ENCODE assay signal across 37 cellular contexts in genomic region chr13:21620858-21621257, GRCh38. TPM values are rescaled to one million over a fixed set of nuclear protein-coding genes. Genes with fewer than 3 reads are reported as not detected.
"Had no signal": no experiment of that assay in that cellular context is flagged by ENCODE, and none has a peak within 500 bp of the region (broad histone marks: within the 10 kb centered on the region; RNA-seq: fewer than 3 reads in every experiment).

No MANE protein-coding gene starts in this region.

- H3K27ac ChIP-seq: ascending aorta, cardiac muscle cell, WERI-Rb-1 had no signal

- DNase-seq: activated CD4-positive, alpha-beta memory T cell treated with anti-CD3 and anti-CD28 coated beads, Interleukin-2, amount 10 ng/mL, durations not matched to agents 7 days and 5 days; activated CD4-positive, alpha-beta T cell treated with anti-CD3 and anti-CD28 coated beads for 4 hours; activated CD4-positive, alpha-beta T cell treated with anti-CD3 and anti-CD28 coated beads, Interleukin-2, amount 10 ng/mL, durations not matched to agents 7 days and 5 days; activated CD4-positive, alpha-beta T cell treated with anti-CD3 and anti-CD28 coated beads, Interleukin-2, amount 50 U/mL, for 48 hours; activated CD4-positive, CD25-positive, alpha-beta regulatory T cell; activated CD8-positive, alpha-beta memory T cell treated with anti-CD3 and anti-CD28 coated beads for 24 hours; activated CD8-positive, alpha-beta memory T cell treated with anti-CD3 and anti-CD28 coated beads, Interleukin-2, amount 10 ng/mL, durations not matched to agents 7 days and 5 days; activated CD8-positive, alpha-beta memory T cell treated with anti-CD3 and anti-CD28 coated beads, Interleukin-2, amount 50 U/mL, for 48 hours; activated CD8-positive, alpha-beta T cell treated with anti-CD3 and anti-CD28 coated beads, Interleukin-2, amount 10 ng/mL, durations not matched to agents 7 days and 5 days; activated effector memory CD4-positive, alpha-beta T cell treated with Interleukin-2 at 50 U/mL for 16 hours; activated gamma-delta T cell; activated naive CD4-positive, alpha-beta T cell treated with anti-CD3 and anti-CD28 coated beads, Interleukin-2, amount 10 ng/mL, durations not matched to agents 7 days and 5 days; activated naive CD4-positive, alpha-beta T cell treated with Interleukin-2 at 50 U/mL for 16 hours; activated naive CD8-positive, alpha-beta T cell treated with anti-CD3 and anti-CD28 coated beads, Interleukin-2, amount 10 ng/mL, durations not matched to agents 7 days and 5 days; activated naive CD8-positive, alpha-beta T cell treated with anti-CD3 and anti-CD28 coated beads, Interleukin-2, amount 50 U/mL, for 24 hours; activated T-cell treated with anti-CD3 and anti-CD28 coated beads, Interleukin-2, amount 50 U/mL, for 24 hours; activated T-cell treated with anti-CD3 and anti-CD28 coated beads, Interleukin-2, amount 50 U/mL, for 48 hours; amygdala; anterior cingulate cortex; caudate nucleus; cerebellar nuclear complex; T-cell; T-helper 9 cell; WERI-Rb-1 had no signal

- H3K27ac Mint-ChIP-seq: activated CD4-positive, alpha-beta memory T cell treated with anti-CD3 and anti-CD28 coated beads, Interleukin-2, amount 10 ng/mL, durations not matched to agents 7 days and 5 days; activated CD4-positive, alpha-beta T cell treated with anti-CD3 and anti-CD28 coated beads, Interleukin-2, amount 10 ng/mL, durations not matched to agents 7 days and 5 days; activated CD8-positive, alpha-beta memory T cell treated with anti-CD3 and anti-CD28 coated beads, Interleukin-2, amount 10 ng/mL, durations not matched to agents 7 days and 5 days; activated CD8-positive, alpha-beta T cell treated with anti-CD3 and anti-CD28 coated beads, Interleukin-2, amount 10 ng/mL, durations not matched to agents 7 days and 5 days; activated naive CD4-positive, alpha-beta T cell treated with anti-CD3 and anti-CD28 coated beads, Interleukin-2, amount 10 ng/mL, durations not matched to agents 7 days and 5 days; activated naive CD4-positive, alpha-beta T cell treated with anti-CD3 and anti-CD28 coated beads, Interleukin-2, amount 50 U/mL, for 24 hours; activated naive CD8-positive, alpha-beta T cell; activated naive CD8-positive, alpha-beta T cell treated with anti-CD3 and anti-CD28 coated beads, Interleukin-2, amount 10 ng/mL, durations not matched to agents 7 days and 5 days; activated naive CD8-positive, alpha-beta T cell treated with anti-CD3 and anti-CD28 coated beads, Interleukin-2, amount 50 U/mL, for 24 hours; activated T-cell treated with anti-CD3 and anti-CD28 coated beads, Interleukin-2, amount 50 U/mL, for 24 hours; activated T-helper 2 cell treated with anti-CD3 and anti-CD28 coated beads, Interferon-gamma antibody, Interleukin-2, Interleukin-4, amounts not matched to agents 10 μg/mL and 5 μg/mL and 100 μg/mL, durations not matched to agents 14 hours and 24 hours and 36 hours; brain; T-cell; T-helper 2 cell treated with Interferon-gamma antibody and Interleukin-4, amounts not matched to agents 5 μg/mL and 100 μg/mL, for 36 hours; WTC11 had no signal

- H3K36me3 Mint-ChIP-seq: activated CD8-positive, alpha-beta memory T cell treated with anti-CD3 and anti-CD28 coated beads, Interleukin-2, amount 10 ng/mL, durations not matched to agents 7 days and 5 days; activated naive CD4-positive, alpha-beta T cell treated with anti-CD3 and anti-CD28 coated beads, Interleukin-2, amount 10 ng/mL, durations not matched to agents 7 days and 5 days; activated naive CD4-positive, alpha-beta T cell treated with anti-CD3 and anti-CD28 coated beads, Interleukin-2, amount 50 U/mL, for 24 hours; activated naive CD8-positive, alpha-beta T cell; activated naive CD8-positive, alpha-beta T cell treated with anti-CD3 and anti-CD28 coated beads, Interleukin-2, amount 10 ng/mL, durations not matched to agents 7 days and 5 days; brain; T-cell; WTC11 had no signal

- ATAC-seq: activated CD4-positive, CD25-positive, alpha-beta regulatory T cell treated with anti-CD3 and anti-CD28 coated beads, Interleukin-2, amount 50 U/mL, for 24 hours; activated CD8-positive, alpha-beta memory T cell treated with anti-CD3 and anti-CD28 coated beads, Interleukin-2, amount 10 ng/mL, durations not matched to agents 7 days and 5 days; activated CD8-positive, alpha-beta T cell treated with anti-CD3 and anti-CD28 coated beads, Interleukin-2, amount 10 ng/mL, durations not matched to agents 7 days and 5 days; activated naive CD8-positive, alpha-beta T cell treated with anti-CD3 and anti-CD28 coated beads, Interleukin-2, amount 50 U/mL, for 24 hours; T-cell; WTC11 had no signal

- H3K4me1 Mint-ChIP-seq: activated naive CD4-positive, alpha-beta T cell treated with anti-CD3 and anti-CD28 coated beads, Interleukin-2, amount 10 ng/mL, durations not matched to agents 7 days and 5 days; activated naive CD4-positive, alpha-beta T cell treated with anti-CD3 and anti-CD28 coated beads, Interleukin-2, amount 50 U/mL, for 24 hours; activated naive CD8-positive, alpha-beta T cell treated with anti-CD3 and anti-CD28 coated beads, Interleukin-2, amount 10 ng/mL, durations not matched to agents 7 days and 5 days; activated naive CD8-positive, alpha-beta T cell treated with anti-CD3 and anti-CD28 coated beads, Interleukin-2, amount 50 U/mL, for 24 hours; central memory CD8-positive, alpha-beta T cell; WTC11 had no signal

- H3K4me3 Mint-ChIP-seq: activated CD4-positive, alpha-beta memory T cell treated with anti-CD3 and anti-CD28 coated beads, Interleukin-2, amount 10 ng/mL, durations not matched to agents 7 days and 5 days; activated CD4-positive, alpha-beta T cell treated with anti-CD3 and anti-CD28 coated beads, Interleukin-2, amount 10 ng/mL, durations not matched to agents 7 days and 5 days; activated CD8-positive, alpha-beta memory T cell treated with anti-CD3 and anti-CD28 coated beads, Interleukin-2, amount 10 ng/mL, durations not matched to agents 7 days and 5 days; activated CD8-positive, alpha-beta T cell treated with anti-CD3 and anti-CD28 coated beads, Interleukin-2, amount 10 ng/mL, durations not matched to agents 7 days and 5 days; activated naive CD4-positive, alpha-beta T cell treated with anti-CD3 and anti-CD28 coated beads, Interleukin-2, amount 10 ng/mL, durations not matched to agents 7 days and 5 days; activated naive CD4-positive, alpha-beta T cell treated with anti-CD3 and anti-CD28 coated beads, Interleukin-2, amount 50 U/mL, for 24 hours; activated naive CD8-positive, alpha-beta T cell; activated naive CD8-positive, alpha-beta T cell treated with anti-CD3 and anti-CD28 coated beads, Interleukin-2, amount 10 ng/mL, durations not matched to agents 7 days and 5 days; activated naive CD8-positive, alpha-beta T cell treated with anti-CD3 and anti-CD28 coated beads, Interleukin-2, amount 50 U/mL, for 24 hours; activated T-cell treated with anti-CD3 and anti-CD28 coated beads, Interleukin-2, amount 50 U/mL, for 24 hours; brain; central memory CD8-positive, alpha-beta T cell; T-cell; T-helper 2 cell treated with Interferon-gamma antibody and Interleukin-4, amounts not matched to agents 5 μg/mL and 100 μg/mL, for 36 hours; WTC11 had no signal

- H3K9me3 ChIP-seq: ascending aorta had no signal

- H3K9me3 Mint-ChIP-seq: activated CD4-positive, alpha-beta memory T cell treated with anti-CD3 and anti-CD28 coated beads, Interleukin-2, amount 10 ng/mL, durations not matched to agents 7 days and 5 days; activated CD4-positive, alpha-beta T cell treated with anti-CD3 and anti-CD28 coated beads, Interleukin-2, amount 10 ng/mL, durations not matched to agents 7 days and 5 days; activated naive CD4-positive, alpha-beta T cell treated with anti-CD3 and anti-CD28 coated beads, Interleukin-2, amount 10 ng/mL, durations not matched to agents 7 days and 5 days; activated naive CD4-positive, alpha-beta T cell treated with anti-CD3 and anti-CD28 coated beads, Interleukin-2, amount 50 U/mL, for 24 hours; activated naive CD8-positive, alpha-beta T cell treated with anti-CD3 and anti-CD28 coated beads, Interleukin-2, amount 10 ng/mL, durations not matched to agents 7 days and 5 days; activated naive CD8-positive, alpha-beta T cell treated with anti-CD3 and anti-CD28 coated beads, Interleukin-2, amount 50 U/mL, for 24 hours; activated T-cell treated with anti-CD3 and anti-CD28 coated beads, Interleukin-2, amount 50 U/mL, for 24 hours; activated T-helper 2 cell treated with anti-CD3 and anti-CD28 coated beads, Interferon-gamma antibody, Interleukin-2, Interleukin-4, amounts not matched to agents 10 μg/mL and 5 μg/mL and 100 μg/mL, durations not matched to agents 14 hours and 24 hours and 36 hours; central memory CD8-positive, alpha-beta T cell; T-cell; T-helper 2 cell treated with Interferon-gamma antibody and Interleukin-4, amounts not matched to agents 5 μg/mL and 100 μg/mL, for 36 hours had no signal

- FAIRE-seq: bronchial epithelial cell, TTC549 had no signal

- H3K4me3 ChIP-seq: ascending aorta, cardiac muscle cell had no signal

- H3K4me1 ChIP-seq: ascending aorta had no signal

- H3K27me3 ChIP-seq: ascending aorta, cardiac muscle cell had no signal

- H3K36me3 ChIP-seq: ascending aorta, cardiac muscle cell, WERI-Rb-1 had no signal

RNA-seq across cellular contexts. Expression of gene FGF9, which starts 50.0 kb away (rescaled TPM):
- total RNA-seq: ascending aorta; T-helper 1 cell treated with Interleukin-12 subunit alpha and Interleukin-12 subunit beta and Interleukin-4 antibody, amounts not matched to agents 30 ng/mL and 1 ng/mL, for 36 hours had no signal
